In genomic region chr9:130041648-130042405, GRCh38 we compare ENCODE assay signal across 1 cellular context.
TF ChIP-seq lines count a peak whose summit lies in the region.

No MANE protein-coding gene starts in this region.

TF ChIP-seq in H1, 55 proteins besides CTCF, POLR2A, EP300 and RAD21 (continued from another document):
- TF ChIP-seq EZH2 (IDR thresholded peaks at IDR 0.05; ENCODE audit: low read depth, low read length, severe bottlenecking) (peak; percentile 39), HDAC2 (IDR thresholded peaks at IDR 0.05; ENCODE audit: borderline replicate concordance in 1 of 2, low read depth in 2 of 2, low read length in 2 of 2) (no peak), JUN (IDR thresholded peaks at IDR 0.05; ENCODE audit: low read depth, low read length) (no peak), ASH2L (IDR thresholded peaks at IDR 0.05; ENCODE audit: low read length) (peak; percentile 73), BACH1 (IDR thresholded peaks at IDR 0.05; ENCODE audit: low read length) (0 out of 2 replicates have a peak, but pooled peaks have one; percentile 6), BRCA1 (IDR thresholded peaks at IDR 0.05; ENCODE audit: low read depth, low read length) (no peak)
